Comparison of ENCODE assay signal across 8 cellular contexts in the genomic region with DNA sequence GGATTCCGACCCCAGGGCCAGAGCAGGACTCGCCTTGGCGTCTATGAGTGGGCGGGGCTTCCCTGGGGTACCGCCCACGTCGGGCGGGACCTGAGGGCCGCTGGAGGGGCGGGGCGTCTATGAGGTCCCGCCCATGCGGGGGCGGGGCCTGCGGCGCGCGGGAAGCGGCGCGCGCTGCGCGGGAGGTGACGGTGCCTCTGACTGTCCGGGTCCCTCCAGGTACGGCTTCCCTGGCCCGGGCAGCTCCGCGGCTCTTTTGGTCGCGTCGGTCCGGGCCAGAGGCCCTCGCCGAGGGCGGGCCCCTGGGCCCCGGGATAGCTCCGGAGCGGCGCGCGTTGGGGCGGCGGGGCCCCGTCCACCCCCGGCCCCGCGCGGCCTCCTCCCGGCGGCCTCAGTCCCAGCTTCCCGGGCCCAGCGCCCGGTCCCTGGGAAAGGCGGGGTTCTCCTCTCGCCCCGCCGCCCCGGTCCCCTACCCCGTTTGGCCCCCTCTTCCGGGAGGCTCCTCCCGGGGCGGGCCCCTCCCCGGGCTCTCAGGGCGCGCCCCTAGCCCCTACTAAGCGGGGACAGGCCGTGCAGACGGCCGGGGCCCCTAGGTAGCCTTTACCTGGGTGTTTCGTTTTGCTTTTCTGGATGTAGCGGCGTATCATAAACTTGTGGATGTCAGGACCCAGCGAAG. TPM values are rescaled to one million over a fixed set of nuclear protein-coding genes. Genes with fewer than 3 reads are reported as not detected.
DNase-seq lines count a peak whose midpoint lies in the region; ATAC-seq and TF ChIP-seq lines count a peak whose summit lies in the region.

A gene (plus strand): TSS at position 160 of the 676 bp plus-strand sequence. CDS start 745 bp downstream, outside the sequence.

- peak; percentile 79 for ATAC-seq in HG02571 (IDR thresholded peaks at IDR 0.05; ENCODE audit: unreplicated experiment)
- ATAC-seq in left cardiac atrium: peak; percentile 95 to 98

- intact Hi-C loops in left cardiac atrium (cut with DNase I): no loop called here
- intact Hi-C loops in prostate gland (cut with DNase I): no loop called here

- peak within 1 kb of the TSS; percentile 83 for H3K4me3 ChIP-seq in GM12865 (ENCODE audit: low read depth, low read length)
- peak within 1 kb of the TSS; percentile 74 for H3K4me3 ChIP-seq in adipocyte (ENCODE audit: low read length)
- H3K4me3 ChIP-seq in prostate gland: peak within 1 kb of the TSS; percentile 58 to 64

- H3K4me1 ChIP-seq in adipocyte (ENCODE audit: control insufficient read depth, insufficient read depth, low read length) (peaks cover 5% of the 10 kb centered on the region), prostate gland (replicated peaks) (no peaks in the 10 kb centered on the region)

- no peaks in the 10 kb centered on the region for H3K36me3 ChIP-seq in adipocyte (ENCODE audit: control insufficient read depth, insufficient read depth, low read length, severe bottlenecking)
- H3K36me3 ChIP-seq in prostate gland: no peaks in the 10 kb centered on the region

- TF ChIP-seq POLR2A in prostate gland (IDR thresholded peaks at IDR 0.05): peak; percentile 67

- H3K9me3 ChIP-seq in adipocyte (ENCODE audit: control insufficient read depth, low read length) (no peaks in the 10 kb centered on the region), prostate gland (no peaks in the 10 kb centered on the region)

- H3K9ac ChIP-seq in adipocyte (ENCODE audit: low read length): peak within 1 kb of the TSS; percentile 40

- no peak for TF ChIP-seq CTCF in GM12865 (IDR thresholded peaks at IDR 0.05; ENCODE audit: insufficient read depth, low read depth, low read length, missing control alignments)
- no peak for TF ChIP-seq CTCF in prostate gland (IDR thresholded peaks at IDR 0.05)

- DNase-seq in GM12865 (ENCODE audit: low read depth): peak; percentile 88
- DNase-seq in NCI-H1092 treated with DMSO at 0.1 percent for 48 hours (lab: John Stamatoyannopoulos, UW): peak; percentile 83
- DNase-seq in T-helper 1 cell: peak; percentile 63 to 77 (median 71)
- DNase-seq in adipocyte (ENCODE audit: low read depth): peak; percentile 92
- DNase-seq in left cardiac atrium: peak; percentile 78
- DNase-seq in prostate gland (ENCODE audit: low spot score): peak; percentile 75
- DNase-seq in ureter (ENCODE audit: low spot score): peak; percentile 68

- H3K27me3 ChIP-seq in adipocyte (replicated peaks; ENCODE audit: control insufficient read depth, insufficient read depth, low read length) (no peaks in the 10 kb centered on the region), prostate gland (replicated peaks; ENCODE audit: insufficient read depth) (no peaks in the 10 kb centered on the region)

- WGBS in prostate gland: 1% methylated on average over 54 of the region's 75 CpGs

- H3K27ac ChIP-seq in prostate gland: peak within 1 kb of the TSS; percentile 67 to 78

RNA-seq across cellular contexts. Expression of the gene that starts here (rescaled TPM):
- total RNA-seq in left cardiac atrium (1 to 10 TPM in 1 of 2 donors, under 1 TPM in 1; 0.84 to 1.4 TPM), prostate gland (1 to 10 TPM; 4.2 to 4.9 TPM), ureter (2.4 TPM)

Comparison
In these comparisons a context has a peak if more than half of its experiments do, and no peak if none do; other contexts are left out.
1. Peak in every context shown above with its lines: DNase-seq, ATAC-seq, H3K4me3 ChIP-seq and H3K27ac ChIP-seq.